ENCODE assay signal across 23 cellular contexts in the genomic region with DNA sequence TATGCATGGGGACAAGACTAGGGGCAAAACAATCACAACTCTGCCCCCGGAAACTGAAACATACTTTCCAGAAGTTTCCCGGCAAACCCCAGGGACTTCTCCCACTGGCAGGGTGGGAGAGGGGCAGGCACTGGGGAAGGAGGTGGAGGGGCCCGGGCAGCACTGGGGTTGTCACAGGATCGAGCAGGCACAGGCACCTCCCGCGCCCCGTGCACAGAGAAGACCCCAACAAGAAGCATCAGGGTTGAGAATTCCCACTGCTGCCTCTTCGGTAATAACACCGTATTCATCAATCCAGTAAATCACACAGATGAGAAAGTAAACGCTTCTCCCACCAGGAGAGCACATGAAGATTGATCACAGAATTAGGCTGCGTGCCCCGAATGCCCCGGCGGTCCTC.
"Had no signal": no experiment of that assay in that cellular context is flagged by ENCODE, and none has a peak within 500 bp of the region (broad histone marks: within the 10 kb centered on the region; RNA-seq: fewer than 3 reads in every experiment).

No MANE protein-coding gene starts in this region.

- FAIRE-seq: islet of Langerhans had no signal

- H3K4me3 ChIP-seq: coronary artery, heart left ventricle, left ventricle myocardium inferior, lung, psoas muscle, smooth muscle cell, suprapubic skin, thyroid gland, upper lobe of right lung, vagina had no signal

- H3K36me3 ChIP-seq: heart left ventricle, left ventricle myocardium inferior, suprapubic skin, thyroid gland, upper lobe of right lung, vagina had no signal

- H3K79me2 ChIP-seq: parathyroid adenoma had no signal

- H3K9me3 ChIP-seq: heart left ventricle, left ventricle myocardium inferior, psoas muscle, thyroid gland, upper lobe of right lung, vagina had no signal

- H3K27ac Mint-ChIP-seq: naive B cell; nephron; stimulated activated effector memory CD8-positive, alpha-beta T cell treated with anti-CD3 and anti-CD28 coated beads, Interleukin-12 subunit alpha, Interleukin-12 subunit beta, amount 100 ng/mL, for 72 hours had no signal

- H3K36me3 Mint-ChIP-seq: naive B cell; stimulated activated effector memory CD8-positive, alpha-beta T cell treated with anti-CD3 and anti-CD28 coated beads, Interleukin-12 subunit alpha, Interleukin-12 subunit beta, amount 100 ng/mL, for 72 hours had no signal

- H3K9ac ChIP-seq: parathyroid adenoma had no signal

- ATAC-seq: heart left ventricle; psoas muscle; stimulated activated effector memory CD8-positive, alpha-beta T cell treated with anti-CD3 and anti-CD28 coated beads, Interleukin-12 subunit alpha, Interleukin-12 subunit beta, amount 100 ng/mL, for 72 hours; stimulated activated naive CD8-positive, alpha-beta T cell treated with anti-CD3 and anti-CD28 coated beads, Interleukin-15, Interleukin-2, amounts not matched to agents 100 U/mL and 50 U/mL, for 24 hours; upper lobe of right lung had no signal

- H2AFZ ChIP-seq: parathyroid adenoma had no signal

- DNase-seq: effector CD8-positive, alpha-beta T cell; foreskin melanocyte; hypothalamus; left ventricle myocardium inferior; mesenchymal stem cell; naive B cell; occipital lobe; psoas muscle; stimulated activated CD4-positive, alpha-beta T cell treated with anti-CD3 and anti-CD28 coated beads, Interleukin-4, amount 100 ng/mL, for 1 hour; stimulated activated CD8-positive, alpha-beta memory T cell treated with anti-CD3 and anti-CD28 coated beads, Interleukin-4, amount 100 ng/mL, for 48 hours; stimulated activated naive CD8-positive, alpha-beta T cell treated with anti-CD3 and anti-CD28 coated beads, Interleukin-15, Interleukin-2, amounts not matched to agents 100 U/mL and 50 U/mL, for 24 hours; thyroid gland had no signal

- H3K4me2 ChIP-seq: smooth muscle cell had no signal

- H3K27ac ChIP-seq: coronary artery, heart left ventricle, left ventricle myocardium inferior, parathyroid adenoma, psoas muscle, suprapubic skin, thyroid gland, upper lobe of right lung, vagina had no signal

- H3K27me3 ChIP-seq: suprapubic skin, thyroid gland, upper lobe of right lung, vagina had no signal

- H3K27me3 Mint-ChIP-seq: naive B cell had no signal

- H3K4me3 Mint-ChIP-seq: nephron; stimulated activated effector memory CD8-positive, alpha-beta T cell treated with anti-CD3 and anti-CD28 coated beads, Interleukin-12 subunit alpha, Interleukin-12 subunit beta, amount 100 ng/mL, for 72 hours had no signal

- H3K4me1 Mint-ChIP-seq: naive B cell; nephron; stimulated activated effector memory CD8-positive, alpha-beta T cell treated with anti-CD3 and anti-CD28 coated beads, Interleukin-12 subunit alpha, Interleukin-12 subunit beta, amount 100 ng/mL, for 72 hours had no signal

- H3K4me1 ChIP-seq: heart left ventricle, left ventricle myocardium inferior, parathyroid adenoma, psoas muscle, suprapubic skin, thyroid gland, upper lobe of right lung, vagina had no signal
